3 cellular contexts compared by ENCODE assay signal in the genomic region with DNA sequence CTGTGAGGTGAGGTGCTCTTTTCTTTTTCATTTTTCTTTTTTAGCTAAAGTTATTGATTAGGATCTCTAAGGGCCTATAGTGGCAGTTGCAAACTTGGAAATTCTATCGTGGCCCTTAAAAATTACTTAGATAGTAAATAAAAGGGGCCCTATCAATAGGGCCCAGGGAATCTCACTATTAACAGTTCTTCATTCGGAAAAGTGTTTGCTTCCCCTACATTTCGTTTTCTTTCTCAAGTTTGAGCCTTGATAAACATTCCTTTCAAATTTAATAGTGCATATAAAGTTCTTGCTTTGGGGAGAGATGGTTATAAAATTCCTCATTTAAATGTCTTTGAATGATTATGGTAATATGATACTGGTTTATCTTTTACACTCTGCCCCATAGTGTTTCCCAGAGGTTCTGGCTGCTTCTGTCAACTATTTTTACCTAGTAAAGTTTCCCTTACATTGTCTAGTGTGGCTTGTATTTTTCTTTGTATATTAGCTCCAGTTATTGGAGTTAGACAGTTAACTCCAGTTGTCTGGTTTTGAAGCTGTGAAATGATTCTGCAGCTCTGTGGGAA.
TF ChIP-seq lines count a peak whose summit lies in the region.

No MANE protein-coding gene starts in this region.

TF ChIP-seq in A549, 52 proteins besides CTCF, POLR2A, EP300 and RAD21:
- TF ChIP-seq RNF2 (IDR thresholded peaks at IDR 0.05; ENCODE audit: borderline replicate concordance, low read depth) = 0 out of 2 replicates have a peak, but pooled peaks have one; percentile 62
- no peak for TF ChIP-seq CBX2 (IDR thresholded peaks at IDR 0.05; ENCODE audit: borderline replicate concordance, low read depth)

TF ChIP-seq in HEK293, 187 proteins besides CTCF, POLR2A, EP300 and RAD21 (continues in another document):
- no peak for TF ChIP-seq ZNF529 (tag by site-specific recombination; IDR thresholded peaks at IDR 0.05; ENCODE audit: insufficient replicate concordance)
- TF ChIP-seq ZNF664 (tag by site-specific recombination; IDR thresholded peaks at IDR 0.05) = peak; percentile 70; the same call in 1 of the 2 replicates
- TF ChIP-seq ZBTB1 (tag by site-specific recombination; IDR thresholded peaks at IDR 0.05) = no peak
- no peak for TF ChIP-seq ZNF239 (tag by site-specific recombination; IDR thresholded peaks at IDR 0.05)
- TF ChIP-seq, protein P1, sequence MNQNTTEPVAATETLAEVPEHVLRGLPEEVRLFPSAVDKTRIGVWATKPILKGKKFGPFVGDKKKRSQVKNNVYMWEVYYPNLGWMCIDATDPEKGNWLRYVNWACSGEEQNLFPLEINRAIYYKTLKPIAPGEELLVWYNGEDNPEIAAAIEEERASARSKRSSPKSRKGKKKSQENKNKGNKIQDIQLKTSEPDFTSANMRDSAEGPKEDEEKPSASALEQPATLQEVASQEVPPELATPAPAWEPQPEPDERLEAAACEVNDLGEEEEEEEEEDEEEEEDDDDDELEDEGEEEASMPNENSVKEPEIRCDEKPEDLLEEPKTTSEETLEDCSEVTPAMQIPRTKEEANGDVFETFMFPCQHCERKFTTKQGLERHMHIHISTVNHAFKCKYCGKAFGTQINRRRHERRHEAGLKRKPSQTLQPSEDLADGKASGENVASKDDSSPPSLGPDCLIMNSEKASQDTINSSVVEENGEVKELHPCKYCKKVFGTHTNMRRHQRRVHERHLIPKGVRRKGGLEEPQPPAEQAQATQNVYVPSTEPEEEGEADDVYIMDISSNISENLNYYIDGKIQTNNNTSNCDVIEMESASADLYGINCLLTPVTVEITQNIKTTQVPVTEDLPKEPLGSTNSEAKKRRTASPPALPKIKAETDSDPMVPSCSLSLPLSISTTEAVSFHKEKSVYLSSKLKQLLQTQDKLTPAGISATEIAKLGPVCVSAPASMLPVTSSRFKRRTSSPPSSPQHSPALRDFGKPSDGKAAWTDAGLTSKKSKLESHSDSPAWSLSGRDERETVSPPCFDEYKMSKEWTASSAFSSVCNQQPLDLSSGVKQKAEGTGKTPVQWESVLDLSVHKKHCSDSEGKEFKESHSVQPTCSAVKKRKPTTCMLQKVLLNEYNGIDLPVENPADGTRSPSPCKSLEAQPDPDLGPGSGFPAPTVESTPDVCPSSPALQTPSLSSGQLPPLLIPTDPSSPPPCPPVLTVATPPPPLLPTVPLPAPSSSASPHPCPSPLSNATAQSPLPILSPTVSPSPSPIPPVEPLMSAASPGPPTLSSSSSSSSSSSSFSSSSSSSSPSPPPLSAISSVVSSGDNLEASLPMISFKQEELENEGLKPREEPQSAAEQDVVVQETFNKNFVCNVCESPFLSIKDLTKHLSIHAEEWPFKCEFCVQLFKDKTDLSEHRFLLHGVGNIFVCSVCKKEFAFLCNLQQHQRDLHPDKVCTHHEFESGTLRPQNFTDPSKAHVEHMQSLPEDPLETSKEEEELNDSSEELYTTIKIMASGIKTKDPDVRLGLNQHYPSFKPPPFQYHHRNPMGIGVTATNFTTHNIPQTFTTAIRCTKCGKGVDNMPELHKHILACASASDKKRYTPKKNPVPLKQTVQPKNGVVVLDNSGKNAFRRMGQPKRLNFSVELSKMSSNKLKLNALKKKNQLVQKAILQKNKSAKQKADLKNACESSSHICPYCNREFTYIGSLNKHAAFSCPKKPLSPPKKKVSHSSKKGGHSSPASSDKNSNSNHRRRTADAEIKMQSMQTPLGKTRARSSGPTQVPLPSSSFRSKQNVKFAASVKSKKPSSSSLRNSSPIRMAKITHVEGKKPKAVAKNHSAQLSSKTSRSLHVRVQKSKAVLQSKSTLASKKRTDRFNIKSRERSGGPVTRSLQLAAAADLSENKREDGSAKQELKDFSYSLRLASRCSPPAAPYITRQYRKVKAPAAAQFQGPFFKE (tag by site-specific recombination; IDR thresholded peaks at IDR 0.05; ENCODE audit: borderline replicate concordance) = no peak
- TF ChIP-seq, protein P2, sequence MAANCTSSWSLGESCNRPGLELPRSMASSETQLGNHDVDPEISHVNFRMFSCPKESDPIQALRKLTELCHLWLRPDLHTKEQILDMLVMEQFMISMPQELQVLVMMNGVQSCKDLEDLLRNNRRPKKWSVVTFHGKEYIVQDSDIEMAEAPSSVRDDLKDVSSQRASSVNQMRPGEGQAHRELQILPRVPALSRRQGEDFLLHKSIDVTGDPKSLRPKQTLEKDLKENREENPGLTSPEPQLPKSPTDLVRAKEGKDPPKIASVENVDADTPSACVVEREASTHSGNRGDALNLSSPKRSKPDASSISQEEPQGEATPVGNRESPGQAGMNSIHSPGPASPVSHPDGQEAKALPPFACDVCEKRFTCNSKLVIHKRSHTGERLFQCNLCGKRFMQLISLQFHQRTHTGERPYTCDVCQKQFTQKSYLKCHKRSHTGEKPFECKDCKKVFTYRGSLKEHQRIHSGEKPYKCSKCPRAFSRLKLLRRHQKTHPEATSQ (tag by site-specific recombination; IDR thresholded peaks at IDR 0.05) = no peak
- TF ChIP-seq, protein P3, sequence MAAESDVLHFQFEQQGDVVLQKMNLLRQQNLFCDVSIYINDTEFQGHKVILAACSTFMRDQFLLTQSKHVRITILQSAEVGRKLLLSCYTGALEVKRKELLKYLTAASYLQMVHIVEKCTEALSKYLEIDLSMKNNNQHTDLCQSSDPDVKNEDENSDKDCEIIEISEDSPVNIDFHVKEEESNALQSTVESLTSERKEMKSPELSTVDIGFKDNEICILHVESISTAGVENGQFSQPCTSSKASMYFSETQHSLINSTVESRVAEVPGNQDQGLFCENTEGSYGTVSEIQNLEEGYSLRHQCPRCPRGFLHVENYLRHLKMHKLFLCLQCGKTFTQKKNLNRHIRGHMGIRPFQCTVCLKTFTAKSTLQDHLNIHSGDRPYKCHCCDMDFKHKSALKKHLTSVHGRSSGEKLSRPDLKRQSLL (tag by site-specific recombination; IDR thresholded peaks at IDR 0.05) = no peak
- no peak for TF ChIP-seq ZNF501 (tag by site-specific recombination; IDR thresholded peaks at IDR 0.05)
- TF ChIP-seq, protein P4, sequence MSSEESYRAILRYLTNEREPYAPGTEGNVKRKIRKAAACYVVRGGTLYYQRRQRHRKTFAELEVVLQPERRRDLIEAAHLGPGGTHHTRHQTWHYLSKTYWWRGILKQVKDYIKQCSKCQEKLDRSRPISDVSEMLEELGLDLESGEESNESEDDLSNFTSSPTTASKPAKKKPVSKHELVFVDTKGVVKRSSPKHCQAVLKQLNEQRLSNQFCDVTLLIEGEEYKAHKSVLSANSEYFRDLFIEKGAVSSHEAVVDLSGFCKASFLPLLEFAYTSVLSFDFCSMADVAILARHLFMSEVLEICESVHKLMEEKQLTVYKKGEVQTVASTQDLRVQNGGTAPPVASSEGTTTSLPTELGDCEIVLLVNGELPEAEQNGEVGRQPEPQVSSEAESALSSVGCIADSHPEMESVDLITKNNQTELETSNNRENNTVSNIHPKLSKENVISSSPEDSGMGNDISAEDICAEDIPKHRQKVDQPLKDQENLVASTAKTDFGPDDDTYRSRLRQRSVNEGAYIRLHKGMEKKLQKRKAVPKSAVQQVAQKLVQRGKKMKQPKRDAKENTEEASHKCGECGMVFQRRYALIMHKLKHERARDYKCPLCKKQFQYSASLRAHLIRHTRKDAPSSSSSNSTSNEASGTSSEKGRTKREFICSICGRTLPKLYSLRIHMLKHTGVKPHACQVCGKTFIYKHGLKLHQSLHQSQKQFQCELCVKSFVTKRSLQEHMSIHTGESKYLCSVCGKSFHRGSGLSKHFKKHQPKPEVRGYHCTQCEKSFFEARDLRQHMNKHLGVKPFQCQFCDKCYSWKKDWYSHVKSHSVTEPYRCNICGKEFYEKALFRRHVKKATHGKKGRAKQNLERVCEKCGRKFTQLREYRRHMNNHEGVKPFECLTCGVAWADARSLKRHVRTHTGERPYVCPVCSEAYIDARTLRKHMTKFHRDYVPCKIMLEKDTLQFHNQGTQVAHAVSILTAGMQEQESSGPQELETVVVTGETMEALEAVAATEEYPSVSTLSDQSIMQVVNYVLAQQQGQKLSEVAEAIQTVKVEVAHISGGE (tag by site-specific recombination; conservative IDR thresholded peaks at IDR 0.05; ENCODE audit: low read depth) = no peak
- TF ChIP-seq ZNF843 (tag by site-specific recombination; IDR thresholded peaks at IDR 0.05) = peak; percentile 81
- TF ChIP-seq TRIM28 (IDR thresholded peaks at IDR 0.05; ENCODE audit: borderline replicate concordance, low read length) = no peak

TF ChIP-seq in K562, 482 proteins besides CTCF, POLR2A, EP300 and RAD21 (continued from another document):
- no peak for TF ChIP-seq EZH2 (IDR thresholded peaks at IDR 0.05; ENCODE audit: borderline replicate concordance, low read depth, low read length)
